Comparison of ENCODE assay signal across 9 cellular contexts in the genomic region with DNA sequence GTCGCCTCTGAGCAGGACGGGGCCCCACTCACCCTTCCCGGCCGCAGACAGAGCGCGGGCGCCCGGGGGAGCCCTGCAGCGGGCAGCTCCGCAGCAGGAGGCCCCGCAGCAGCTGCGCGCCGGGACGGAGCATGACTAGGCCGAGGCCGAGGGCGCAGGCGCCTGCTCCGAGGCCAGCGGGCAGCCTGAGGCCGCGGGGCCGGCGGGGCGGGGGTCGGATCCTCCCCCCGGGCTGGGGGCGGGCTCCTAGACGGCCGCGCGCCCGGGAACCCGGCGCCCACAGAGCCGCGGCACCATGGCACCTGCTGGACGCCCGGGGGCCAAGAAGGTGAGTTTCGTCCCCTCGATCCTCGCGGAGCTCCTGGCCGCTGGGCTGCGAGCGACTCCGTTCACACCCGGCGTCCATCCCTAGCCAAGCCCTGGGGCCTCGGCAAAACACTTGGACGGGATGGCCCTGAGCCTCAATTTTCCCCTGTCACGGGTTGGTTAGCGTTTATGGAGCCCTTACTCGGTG. TPM values are rescaled to one million over a fixed set of nuclear protein-coding genes. Genes with fewer than 3 reads are reported as not detected.
A peak's percentile ranks its signal among the peaks of the same experiment; 100 is the strongest.
DNase-seq lines count a peak whose midpoint lies in the region; ATAC-seq and TF ChIP-seq lines count a peak whose summit lies in the region.
"Had no signal": no experiment of that assay in that cellular context is flagged by ENCODE, and none has a peak within 500 bp of the region (broad histone marks: within the 10 kb centered on the region; RNA-seq: fewer than 3 reads in every experiment).

A gene with protein sequence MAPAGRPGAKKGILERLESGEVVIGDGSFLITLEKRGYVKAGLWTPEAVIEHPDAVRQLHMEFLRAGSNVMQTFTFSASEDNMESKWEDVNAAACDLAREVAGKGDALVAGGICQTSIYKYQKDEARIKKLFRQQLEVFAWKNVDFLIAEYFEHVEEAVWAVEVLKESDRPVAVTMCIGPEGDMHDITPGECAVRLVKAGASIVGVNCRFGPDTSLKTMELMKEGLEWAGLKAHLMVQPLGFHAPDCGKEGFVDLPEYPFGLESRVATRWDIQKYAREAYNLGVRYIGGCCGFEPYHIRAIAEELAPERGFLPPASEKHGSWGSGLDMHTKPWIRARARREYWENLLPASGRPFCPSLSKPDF (plus strand): TSS at position 280 of the 514 bp plus-strand sequence. CDS start 16 bp downstream, at position 296.
A gene (minus strand): TSS at position 187 of the 514 bp plus-strand sequence. CDS start 54 bp downstream, at position 133.

- H3K27ac ChIP-seq in HUES6 (ENCODE audit: low read depth, low read length), result no peak within 1 kb of the TSS
- peak within 1 kb of the TSS; percentile 67 for H3K27ac ChIP-seq in stomach smooth muscle (ENCODE audit: low read length)

- DNase-seq in choroid plexus epithelial cell (ENCODE audit: low read depth) (peak; percentile 77), left colon (peak; percentile 11 to 26), NCI-H2196 (lab: John Stamatoyannopoulos, UW; ENCODE audit: unreplicated experiment) (no peak)
- no peak for DNase-seq in activated T-cell treated with anti-CD3 and anti-CD28 coated beads, Interleukin-2, amount 50 U/mL, for 1 hour
- DNase-seq: NCI-H2107 had no signal

- H3K9ac ChIP-seq in HUES6 (ENCODE audit: low read length) (no peak within 1 kb of the TSS), stomach smooth muscle (ENCODE audit: low read length in 2 of 2) (peak within 1 kb of the TSS; percentile 68 to 72)

- peak; percentile 30 for ATAC-seq in left colon
- no peak for ATAC-seq in GM21360 (IDR thresholded peaks at IDR 0.05; ENCODE audit: unreplicated experiment)
- ATAC-seq in HG03280 (IDR thresholded peaks at IDR 0.05; ENCODE audit: unreplicated experiment), result no peak

- H3K9me3 ChIP-seq in HUES6 (ENCODE audit: control insufficient read depth, insufficient read depth, low read depth, low read length) (peaks cover 8% of the 10 kb centered on the region), stomach smooth muscle (ENCODE audit: control insufficient read depth in 2 of 2, low read length in 2 of 2) (peaks cover 4 to 6% of the 10 kb centered on the region in 2 donors)

- no peak for TF ChIP-seq CTCF in choroid plexus epithelial cell (conservative IDR thresholded peaks at IDR 0.05; ENCODE audit: low read depth, low read length)

- peaks cover 5% of the 10 kb centered on the region; the same call in 1 of the 2 replicates for H3K4me1 ChIP-seq in HUES6 (ENCODE audit: control insufficient read depth, insufficient read depth, low read length)
- H3K4me1 ChIP-seq in stomach smooth muscle (ENCODE audit: control insufficient read depth, insufficient read depth, low read length), result peaks cover 8% of the 10 kb centered on the region

- H3K27me3 ChIP-seq in HUES6 (ENCODE audit: control insufficient read depth, insufficient read depth, low read length) (no peaks in the 10 kb centered on the region), stomach smooth muscle (ENCODE audit: control insufficient read depth in 1 of 2, insufficient read depth in 2 of 2, low read length in 2 of 2) (no peaks in the 10 kb centered on the region)

- intact Hi-C loops in left colon (cut with DNase I, micrococcal nuclease), result no loop called here

- H3K4me3 ChIP-seq in HUES6 (ENCODE audit: low read depth, low read length) (peak within 1 kb of the TSS; percentile 32; the same call in 1 of the 2 replicates), choroid plexus epithelial cell (ENCODE audit: low read depth, low read length) (peak within 1 kb of the TSS; percentile 57), stomach smooth muscle (ENCODE audit: low read length in 2 of 2) (peak within 1 kb of the TSS; percentile 75 to 80)

- H3K36me3 ChIP-seq in HUES6 (ENCODE audit: control insufficient read depth, insufficient read depth, low read length), result no peaks in the 10 kb centered on the region
- no peaks in the 10 kb centered on the region for H3K36me3 ChIP-seq in stomach smooth muscle (ENCODE audit: control insufficient read depth in 2 of 2, insufficient read depth in 2 of 2, low read length in 2 of 2)

RNA-seq across cellular contexts. Expression of the first gene that starts in this region (rescaled TPM):
- total RNA-seq in left colon, result 1 to 10 TPM in 1 of 2 donors, under 1 TPM in 1; 0.98 to 1.6 TPM

RNA-seq across cellular contexts. Expression of the second gene that starts in this region (rescaled TPM):
- total RNA-seq in left colon, result under 1 TPM; 0.95 TPM

Comparison
In these comparisons a context has a peak if more than half of its experiments do, and no peak if none do; other contexts are left out.
1. DNase-seq: peak in choroid plexus epithelial cell (single experiment) and left colon (2 of 2); none in NCI-H2196 (single experiment) and activated T-cell treated with anti-CD3 and anti-CD28 coated beads, Interleukin-2, amount 50 U/mL, for 1 hour (single experiment).
2. Peak in every context shown above with its lines, with median percentiles within 50 percentile points of each other: H3K4me3 ChIP-seq.